ENCODE assay signal across 9 cellular contexts in the genomic region with DNA sequence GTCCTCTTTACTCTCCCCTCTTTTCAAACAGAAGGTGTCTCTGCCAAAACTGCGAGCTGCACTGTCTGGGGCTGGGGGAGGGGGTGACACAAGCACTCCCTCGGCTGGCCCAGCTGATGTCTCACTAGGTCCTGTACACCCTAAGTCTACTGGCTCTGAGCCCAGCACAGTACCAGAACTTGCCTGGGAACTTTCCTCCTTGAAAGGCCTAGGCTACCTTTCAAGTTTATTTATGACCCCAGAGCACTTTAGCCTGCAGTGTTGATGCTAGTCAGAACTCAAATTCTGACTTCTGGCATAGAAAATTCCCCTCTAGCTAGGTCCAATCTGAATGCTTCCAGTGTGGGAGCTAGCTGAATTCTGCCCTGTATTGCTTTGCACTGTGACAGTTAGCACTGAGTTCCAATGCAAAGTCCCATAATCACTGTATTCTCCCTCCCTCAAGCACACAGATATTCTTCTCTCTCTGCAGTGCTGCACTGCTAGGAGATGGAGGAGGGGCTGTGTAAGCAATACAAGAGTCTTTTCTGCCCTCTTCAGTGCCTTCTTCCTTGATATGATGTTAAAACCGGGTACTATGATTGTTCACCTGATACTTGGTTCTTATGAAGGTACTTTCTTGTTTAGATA. TPM values are rescaled to one million over a fixed set of nuclear protein-coding genes. Genes with fewer than 3 reads are reported as not detected.
A peak's percentile ranks its signal among the peaks of the same experiment; 100 is the strongest.
DNase-seq lines count a peak whose midpoint lies in the region; ATAC-seq and TF ChIP-seq lines count a peak whose summit lies in the region.
"Had no signal": no experiment of that assay in that cellular context is flagged by ENCODE, and none has a peak within 500 bp of the region (broad histone marks: within the 10 kb centered on the region; RNA-seq: fewer than 3 reads in every experiment).

No MANE protein-coding gene starts in this region.

- peaks cover 5 to 15% of the 10 kb centered on the region in 2 donors for H3K9me3 Mint-ChIP-seq in effector memory CD8-positive, alpha-beta T cell

- no peaks in the 10 kb centered on the region for H3K4me1 Mint-ChIP-seq in effector memory CD8-positive, alpha-beta T cell (ENCODE audit: low read depth in 2 of 2)
- H3K4me1 Mint-ChIP-seq: IgD-negative memory B cell had no signal

- POLR2A ChIA-PET in RWPE1 (lab: Yijun Ruan, JAX; ENCODE audit: low non-redundant PET), result interaction anchor here (0.6 kb wide), 1 partner anchor 60 kb away, joined by 3 read pairs; no protein-coding TSS in a partner anchor

- CTCF ChIA-PET in RWPE1 (lab: Yijun Ruan, JAX), result interaction anchor here (0.6 kb wide), 1 partner anchor 815 kb away, joined by 4 read pairs; no protein-coding TSS in a partner anchor

- no peaks in the 10 kb centered on the region for H3K9me2 ChIP-seq in hepatocyte (replicated peaks; ENCODE audit: insufficient read depth)

- peak; percentile 11 for ATAC-seq in GM19025 (IDR thresholded peaks at IDR 0.05; ENCODE audit: low read depth, unreplicated experiment)
- ATAC-seq in gastrocnemius medialis, result no peak
- no peak for ATAC-seq in effector memory CD8-positive, alpha-beta T cell (replicated peaks)
- no peak for ATAC-seq in GM19467 (IDR thresholded peaks at IDR 0.05; ENCODE audit: unreplicated experiment)

- peaks cover 13% of the 10 kb centered on the region for H3K4me1 ChIP-seq in hepatocyte (ENCODE audit: insufficient read depth)
- H3K4me1 ChIP-seq in gastrocnemius medialis, result peaks cover 0 to 6% of the 10 kb centered on the region in 2 donors

- no peaks in the 10 kb centered on the region for H3K27me3 ChIP-seq in hepatocyte
- no peaks in the 10 kb centered on the region for H3K27me3 ChIP-seq in gastrocnemius medialis

- in situ Hi-C loops in gastrocnemius medialis (cut with MboI; ENCODE audit: low sequenced_read_pairs in 4 of 4), result no loop called here

- no peak for DNase-seq in RWPE1 (ENCODE audit: low spot score)
- peak; percentile 31 for DNase-seq in hepatocyte (ENCODE audit: low spot score)
- no peak for DNase-seq in gastrocnemius medialis
- DNase-seq in effector memory CD8-positive, alpha-beta T cell, result no peak
- no peak for DNase-seq in GF-D8 (lab: John Stamatoyannopoulos, UW)
- no peak for DNase-seq in hepatic stellate cell (ENCODE audit: low spot score)

- H3K4me2 ChIP-seq in hepatocyte, result peak overlapping the region; percentile 34

- H3K79me2 ChIP-seq in hepatocyte, result peaks cover 92% of the 10 kb centered on the region

- H3K4me3 ChIP-seq in hepatocyte, result no peak overlapping the region
- no peak overlapping the region for H3K4me3 ChIP-seq in gastrocnemius medialis

- no peak for TF ChIP-seq CTCF in RWPE1 (conservative IDR thresholded peaks at IDR 0.05; ENCODE audit: low read depth)
- no peak for TF ChIP-seq CTCF in hepatocyte (IDR thresholded peaks at IDR 0.05; ENCODE audit: poor library complexity)
- TF ChIP-seq CTCF in gastrocnemius medialis (IDR thresholded peaks at IDR 0.05 in 4 of 5, conservative IDR thresholded peaks at IDR 0.05 in 1 of 5), result no peak

- no peaks in the 10 kb centered on the region for H3K27me3 Mint-ChIP-seq in effector memory CD8-positive, alpha-beta T cell
- H3K27me3 Mint-ChIP-seq: IgD-negative memory B cell had no signal

- H3K4me3 Mint-ChIP-seq in effector memory CD8-positive, alpha-beta T cell, result no peak overlapping the region
- H3K4me3 Mint-ChIP-seq: IgD-negative memory B cell had no signal

- no peak overlapping the region for H3K27ac Mint-ChIP-seq in effector memory CD8-positive, alpha-beta T cell
- H3K27ac Mint-ChIP-seq: IgD-negative memory B cell had no signal

- H4K20me1 ChIP-seq in hepatocyte (ENCODE audit: insufficient read depth, poor library complexity, severe bottlenecking), result no peaks in the 10 kb centered on the region

- H3K27ac ChIP-seq in RWPE1 (peak overlapping the region; percentile 69), hepatocyte (peak overlapping the region; percentile 97), gastrocnemius medialis (peak overlapping the region in 3 of 4 donors; percentile 40 to 65 (median 48))

- intact Hi-C loops in gastrocnemius medialis (cut with DNase I; ENCODE audit: low total_unique reads), result no loop called here

- no peak overlapping the region for H2AFZ ChIP-seq in hepatocyte

- no peaks in the 10 kb centered on the region for H3K36me3 Mint-ChIP-seq in effector memory CD8-positive, alpha-beta T cell (ENCODE audit: insufficient read depth)
- H3K36me3 Mint-ChIP-seq: IgD-negative memory B cell had no signal

- no peak for TF ChIP-seq POLR2A in gastrocnemius medialis (IDR thresholded peaks at IDR 0.05)

- 66% methylated on average over 3 of the region's 3 CpGs for WGBS in hepatocyte (ENCODE audit: low lambda C conversion rate, missing lambda C conversion rate)

- H3K9me3 ChIP-seq in hepatocyte (ENCODE audit: low read depth) (peaks cover 11% of the 10 kb centered on the region), gastrocnemius medialis (peaks cover 0 to 6% (median 0%) of the 10 kb centered on the region in 3 donors)

- H3K36me3 ChIP-seq in hepatocyte (replicated peaks; ENCODE audit: insufficient read depth, low read depth) (no peaks in the 10 kb centered on the region), gastrocnemius medialis (no peaks in the 10 kb centered on the region)

RNA-seq across cellular contexts. Expression of gene LURAP1L, which starts 10.5 kb away (rescaled TPM):
- total RNA-seq in hepatocyte, result 37.6 and 40.2 TPM in 2 replicates
- polyA plus RNA-seq in hepatocyte, result 36.1 and 42.5 TPM in 2 replicates
- total RNA-seq in gastrocnemius medialis, result 1 to 10 TPM in 3 of 4 donors, under 1 TPM in 1; 0.75 to 2.3 (median 2.0) TPM
- polyA plus RNA-seq: IgD-negative memory B cell had no signal

Comparison
In these comparisons a context has a peak if more than half of its experiments do, and no peak if none do; other contexts are left out.
1. RNA of gene LURAP1L, which starts 10.5 kb away (total RNA-seq): 37.6 to 40.2 TPM in hepatocyte; 0.75 to 2.3 TPM in gastrocnemius medialis; every median in the first group is over 10 times any median in the second.
2. Peak in every context shown above with its lines, with median percentiles within 50 percentile points of each other: H3K27ac ChIP-seq.